Comparison of ENCODE assay signal across 19 cellular contexts in the genomic region with DNA sequence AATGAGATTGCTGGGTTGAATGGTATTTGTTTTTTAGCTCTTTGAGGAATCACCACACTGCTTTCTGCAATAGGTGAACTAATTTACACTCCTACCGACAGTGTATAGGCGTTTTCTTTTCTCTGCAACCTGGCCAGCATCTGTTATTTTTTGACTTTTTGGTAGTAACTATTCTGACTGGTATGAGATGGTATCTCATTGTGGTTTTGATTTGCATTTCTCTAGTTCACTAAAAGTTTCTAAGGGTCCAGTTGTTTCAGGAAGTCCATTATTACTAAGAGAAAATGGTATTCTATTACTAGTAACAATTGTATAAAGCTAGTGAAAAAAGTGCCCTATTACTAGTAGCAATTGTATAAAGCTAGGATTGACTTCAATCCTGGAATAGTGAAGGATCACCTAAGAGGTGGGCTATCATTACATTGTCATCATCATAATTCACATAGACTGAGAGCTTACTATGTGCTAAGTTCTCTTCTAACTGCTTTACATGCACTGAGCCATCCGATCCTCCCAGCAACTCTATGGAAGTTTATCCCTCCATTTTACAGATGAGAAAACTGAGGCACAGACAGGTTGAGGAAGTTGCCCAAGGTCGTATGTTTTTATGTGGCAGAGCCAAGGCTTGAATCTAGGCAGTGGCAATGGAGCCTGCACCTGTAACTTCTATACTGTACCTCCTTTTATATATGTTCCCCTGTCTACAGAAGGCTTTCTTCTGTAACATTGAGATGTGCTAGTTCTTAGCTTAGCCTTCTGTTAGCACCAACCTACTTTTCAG. TPM values are rescaled to one million over a fixed set of nuclear protein-coding genes. Genes with fewer than 3 reads are reported as not detected.
A peak's percentile ranks its signal among the peaks of the same experiment; 100 is the strongest.
DNase-seq lines count a peak whose midpoint lies in the region; ATAC-seq, FAIRE-seq and TF ChIP-seq lines count a peak whose summit lies in the region.
"Had no signal": no experiment of that assay in that cellular context is flagged by ENCODE, and none has a peak within 500 bp of the region (broad histone marks: within the 10 kb centered on the region; RNA-seq: fewer than 3 reads in every experiment).

No MANE protein-coding gene starts in this region.

- no peaks in the 10 kb centered on the region for H3K4me1 ChIP-seq in mucosa of descending colon (ENCODE audit: low read depth)

- H3K4me1 Mint-ChIP-seq in activated CD4-positive, alpha-beta memory T cell treated with anti-CD3 and anti-CD28 coated beads for 36 hours (ENCODE audit: low read depth) = peaks cover 10% of the 10 kb centered on the region

- peaks cover 14% of the 10 kb centered on the region for H3K27me3 Mint-ChIP-seq in activated CD4-positive, alpha-beta memory T cell treated with anti-CD3 and anti-CD28 coated beads for 36 hours

- H3K9me3 ChIP-seq in mucosa of descending colon = no peaks in the 10 kb centered on the region

- H3K36me3 ChIP-seq in mucosa of descending colon (ENCODE audit: low read depth) = no peaks in the 10 kb centered on the region

- no peak for TF ChIP-seq POLR2A in GM12892 (IDR thresholded peaks at IDR 0.05; ENCODE audit: low read depth, low read length)

- no peak for TF ChIP-seq CTCF in mucosa of descending colon (IDR thresholded peaks at IDR 0.05)

- no peaks in the 10 kb centered on the region for H3K36me3 Mint-ChIP-seq in activated CD4-positive, alpha-beta memory T cell treated with anti-CD3 and anti-CD28 coated beads for 36 hours
- H3K36me3 Mint-ChIP-seq: natural killer cell treated with Interleukin-12 subunit alpha and Interleukin-12 subunit beta and Interleukin-15 and Interleukin-18, amount 100 ng/mL, for 72 hours had no signal

- peak; percentile 48 for FAIRE-seq in GM12892 (lab: Jason Lieb, UNC)

- no peak overlapping the region for H3K27ac Mint-ChIP-seq in activated CD4-positive, alpha-beta memory T cell treated with anti-CD3 and anti-CD28 coated beads for 36 hours
- H3K27ac Mint-ChIP-seq: activated CD4-positive, alpha-beta memory T cell treated with anti-CD3 and anti-CD28 coated beads, Interleukin-2, amount 10 ng/mL, durations not matched to agents 7 days and 5 days; natural killer cell treated with Interleukin-12 subunit alpha and Interleukin-12 subunit beta and Interleukin-15 and Interleukin-18, amount 100 ng/mL, for 72 hours had no signal

- ATAC-seq in GM18909 (IDR thresholded peaks at IDR 0.05; ENCODE audit: poor library complexity, unreplicated experiment) (peak; percentile 78), HG02759 (IDR thresholded peaks at IDR 0.05; ENCODE audit: unreplicated experiment) (peak; percentile 68), HG03457 (IDR thresholded peaks at IDR 0.05; ENCODE audit: unreplicated experiment) (peak; percentile 75), left ventricle myocardium superior (no peak), mucosa of descending colon (no peak)

- H3K9me3 Mint-ChIP-seq in activated CD4-positive, alpha-beta memory T cell treated with anti-CD3 and anti-CD28 coated beads for 36 hours = no peaks in the 10 kb centered on the region
- H3K9me3 Mint-ChIP-seq: activated CD4-positive, alpha-beta memory T cell treated with anti-CD3 and anti-CD28 coated beads, Interleukin-2, amount 10 ng/mL, durations not matched to agents 7 days and 5 days; natural killer cell treated with Interleukin-12 subunit alpha and Interleukin-12 subunit beta and Interleukin-15 and Interleukin-18, amount 100 ng/mL, for 72 hours had no signal

- no peak for DNase-seq in GM12892 (ENCODE audit: insufficient read length)
- DNase-seq in left ventricle myocardium superior = no peak
- no peak for DNase-seq in GDM1 (lab: John Stamatoyannopoulos, UW)
- no peak for DNase-seq in activated CD4-positive, alpha-beta memory T cell treated with anti-CD3 and anti-CD28 coated beads for 36 hours
- DNase-seq in mucosa of descending colon = no peak
- DNase-seq: activated CD4-positive, alpha-beta memory T cell treated with anti-CD3 and anti-CD28 coated beads, Interleukin-2, amount 10 ng/mL, durations not matched to agents 7 days and 5 days; activated gamma-delta T cell; Calu3; NCI-H2081; NCI-H748 treated with DMSO at 0.1 percent for 48 hours; stimulated activated CD8-positive, alpha-beta memory T cell treated with anti-CD3 and anti-CD28 coated beads, Interleukin-4, amount 100 ng/mL, for 48 hours; T-helper 9 cell; trophoblast cell had no signal

- H3K4me3 Mint-ChIP-seq in activated CD4-positive, alpha-beta memory T cell treated with anti-CD3 and anti-CD28 coated beads for 36 hours = no peak overlapping the region
- H3K4me3 Mint-ChIP-seq: activated CD4-positive, alpha-beta memory T cell treated with anti-CD3 and anti-CD28 coated beads, Interleukin-2, amount 10 ng/mL, durations not matched to agents 7 days and 5 days; natural killer cell treated with Interleukin-12 subunit alpha and Interleukin-12 subunit beta and Interleukin-15 and Interleukin-18, amount 100 ng/mL, for 72 hours had no signal

- intact Hi-C loops in left ventricle myocardium superior (cut with micrococcal nuclease) (loop anchor here (5.0 to 10.0 kb wide), 2 partner anchors 110 to 248 kb away; no protein-coding TSS in a partner anchor), mucosa of descending colon (cut with DNase I, micrococcal nuclease) (loop anchor here (5.0 to 10.0 kb wide), 4 partner anchors 78 to 248 kb away; no protein-coding TSS in a partner anchor)
- intact Hi-C loops in activated CD4-positive, alpha-beta memory T cell treated with anti-CD3 and anti-CD28 coated beads for 36 hours (cut with micrococcal nuclease) = loop anchor here (1.0 kb wide), 2 partner anchors 53 to 101 kb away; no protein-coding TSS in a partner anchor

- CTCF ChIA-PET in activated CD4-positive, alpha-beta memory T cell treated with anti-CD3 and anti-CD28 coated beads for 36 hours (lab: Charles Lee) = interaction anchor here (0.7 to 7.9 kb wide), 16 partner anchors 9 to 248 kb away, joined by 3 to 229 read pairs (median 7); partner anchors contain the start of gene TMEM100

- POLR2A ChIA-PET in activated CD4-positive, alpha-beta memory T cell treated with anti-CD3 and anti-CD28 coated beads for 36 hours (lab: Charles Lee) = interaction anchor here (1.3 kb wide), 2 partner anchors 53 to 100 kb away, joined by 4 to 5 read pairs; no protein-coding TSS in a partner anchor

- no peak overlapping the region for H3K4me3 ChIP-seq in mucosa of descending colon

RNA-seq across cellular contexts. Expression of gene SMIM36, which starts 13.4 kb away (rescaled TPM):
- polyA plus RNA-seq in GM12892 (2012; ENCODE audit: missing spikeins) = not detected
- total RNA-seq in left ventricle myocardium superior = not detected
- not detected for total RNA-seq in activated CD4-positive, alpha-beta memory T cell treated with anti-CD3 and anti-CD28 coated beads for 36 hours
- not detected for total RNA-seq in mucosa of descending colon
- total RNA-seq: activated CD4-positive, alpha-beta memory T cell treated with anti-CD3 and anti-CD28 coated beads, Interleukin-2, amount 10 ng/mL, durations not matched to agents 7 days and 5 days; Calu3; dermis microvascular lymphatic vessel endothelial cell; liver; natural killer cell treated with Interleukin-12 subunit alpha and Interleukin-12 subunit beta and Interleukin-15 and Interleukin-18, amount 100 ng/mL, for 72 hours had no signal
- polyA plus RNA-seq: liver had no signal

Comparison
In these comparisons a context has a peak if more than half of its experiments do, and no peak if none do; other contexts are left out.
1. ATAC-seq: peak in GM18909 (single experiment), HG02759 (single experiment) and HG03457 (single experiment); none in left ventricle myocardium superior (single experiment) and mucosa of descending colon (single experiment).